Comparison of ENCODE assay signal across 8 cellular contexts in genomic region chr3:11059090-11059798, GRCh38.
DNase-seq lines count a peak whose midpoint lies in the region; ATAC-seq and TF ChIP-seq lines count a peak whose summit lies in the region.

No MANE protein-coding gene starts in this region.

- H3K4me3 Mint-ChIP-seq in natural killer cell: no peak overlapping the region

- H3K4me1 ChIP-seq in esophagus muscularis mucosa (peaks cover 3 to 25% (median 13%) of the 10 kb centered on the region in 4 donors), uterus (no peaks in the 10 kb centered on the region)

- no peak for TF ChIP-seq EP300 in esophagus muscularis mucosa (IDR thresholded peaks at IDR 0.05)

- ATAC-seq in natural killer cell: peak in 2 of 3 donors; percentile 18 to 54

- H3K9me3 ChIP-seq in esophagus muscularis mucosa (no peaks in the 10 kb centered on the region), uterus (no peaks in the 10 kb centered on the region)

- TF ChIP-seq POLR2A in esophagus muscularis mucosa (IDR thresholded peaks at IDR 0.05; ENCODE audit: low read depth) (no peak), uterus (IDR thresholded peaks at IDR 0.05) (no peak)

- WGBS in esophagus muscularis mucosa: 29% methylated on average over 13 of the region's 14 CpGs

- H3K27me3 ChIP-seq in esophagus muscularis mucosa (peaks cover 0 to 47% (median 0%) of the 10 kb centered on the region in 4 donors), uterus (no peaks in the 10 kb centered on the region)

- no peaks in the 10 kb centered on the region for H3K4me1 Mint-ChIP-seq in natural killer cell

- H3K27ac ChIP-seq in VCaP: no peak overlapping the region
- H3K27ac ChIP-seq in esophagus muscularis mucosa (replicated peaks in 1 of 4): no peak overlapping the region
- H3K27ac ChIP-seq in uterus: no peak overlapping the region

- H3K36me3 ChIP-seq in esophagus muscularis mucosa: no peaks in the 10 kb centered on the region
- H3K36me3 ChIP-seq in uterus: no peaks in the 10 kb centered on the region

- H3K36me3 Mint-ChIP-seq in natural killer cell: no peaks in the 10 kb centered on the region

- peak; percentile 95 for TF ChIP-seq CTCF in VCaP (conservative IDR thresholded peaks at IDR 0.05)
- peak; percentile 62 to 76 (median 65) for TF ChIP-seq CTCF in esophagus muscularis mucosa (IDR thresholded peaks at IDR 0.05)
- no peak for TF ChIP-seq CTCF in natural killer cell (IDR thresholded peaks at IDR 0.05)
- TF ChIP-seq CTCF in uterus (IDR thresholded peaks at IDR 0.05): peak; percentile 64 to 82 (median 72)

- no peaks in the 10 kb centered on the region for H3K9me3 Mint-ChIP-seq in natural killer cell

- peak; percentile 5 for DNase-seq in activated naive CD4-positive, alpha-beta T cell treated with Interleukin-2 at 50 U/mL for 16 hours
- DNase-seq in activated naive CD4-positive, alpha-beta T cell treated with anti-CD3 and anti-CD28 coated beads, Interleukin-2, amount 50 U/mL, for 16 hours: no peak
- DNase-seq in NCI-H128 (lab: John Stamatoyannopoulos, UW; ENCODE audit: unreplicated experiment) (peak; percentile 4), esophagus muscularis mucosa (ENCODE audit: extremely low spot score) (no peak), natural killer cell (no peak), uterus (peak; percentile 50 to 55)
- DNase-seq in central memory CD4-positive, alpha-beta T cell: no peak

- H3K27ac Mint-ChIP-seq in natural killer cell: no peak overlapping the region

- H3K4me3 ChIP-seq in esophagus muscularis mucosa: no peak overlapping the region
- H3K4me3 ChIP-seq in uterus: no peak overlapping the region

- H3K27me3 Mint-ChIP-seq in natural killer cell (ENCODE audit: low read depth in 2 of 2): peaks cover 7 to 13% of the 10 kb centered on the region in 2 donors

- intact Hi-C loops in esophagus muscularis mucosa (cut with DNase I): loop anchor here (2.0 to 5.0 kb wide), 2 partner anchors 114 to 302 kb away; no protein-coding TSS in a partner anchor
- intact Hi-C loops in natural killer cell (cut with micrococcal nuclease): no loop called here
- intact Hi-C loops in uterus (cut with DNase I; ENCODE audit: low total_unique reads): loop anchor here (10.0 kb wide), 1 partner anchor 114 kb away; no protein-coding TSS in a partner anchor

Comparison
In these comparisons a context has a peak if more than half of its experiments do, and no peak if none do; other contexts are left out.
1. DNase-seq: peak in activated naive CD4-positive, alpha-beta T cell treated with Interleukin-2 at 50 U/mL for 16 hours (single experiment), NCI-H128 (single experiment) and uterus (2 of 2); none in activated naive CD4-positive, alpha-beta T cell treated with anti-CD3 and anti-CD28 coated beads, Interleukin-2, amount 50 U/mL, for 16 hours (single experiment), esophagus muscularis mucosa (single experiment), natural killer cell (single experiment) and central memory CD4-positive, alpha-beta T cell (single experiment).